ENCODE assay signal across 1 cellular context in the genomic region with DNA sequence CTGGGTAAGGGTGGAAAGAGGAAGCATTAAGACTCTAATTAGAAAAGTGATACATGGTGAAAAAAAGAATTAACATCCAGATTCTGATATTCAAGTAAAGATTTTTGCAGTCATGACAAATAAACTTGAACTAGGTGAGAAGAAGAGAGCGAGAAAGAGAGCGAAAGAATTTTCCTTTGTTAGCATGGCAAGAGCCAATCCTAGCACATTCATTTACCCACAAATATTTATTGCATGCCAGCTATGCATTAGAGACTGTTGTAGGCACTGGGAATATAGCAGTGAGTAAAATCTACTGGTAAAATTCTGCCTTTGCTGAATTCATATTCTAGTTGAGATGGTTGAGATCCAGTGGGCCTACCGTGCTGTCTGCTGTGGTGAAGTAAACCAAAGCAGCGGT.
TF ChIP-seq lines count a peak whose summit lies in the region.

No MANE protein-coding gene starts in this region.

TF ChIP-seq in IMR-90, 13 proteins besides CTCF, POLR2A, EP300 and RAD21 (continued from another document):
- TF ChIP-seq, protein P1, sequence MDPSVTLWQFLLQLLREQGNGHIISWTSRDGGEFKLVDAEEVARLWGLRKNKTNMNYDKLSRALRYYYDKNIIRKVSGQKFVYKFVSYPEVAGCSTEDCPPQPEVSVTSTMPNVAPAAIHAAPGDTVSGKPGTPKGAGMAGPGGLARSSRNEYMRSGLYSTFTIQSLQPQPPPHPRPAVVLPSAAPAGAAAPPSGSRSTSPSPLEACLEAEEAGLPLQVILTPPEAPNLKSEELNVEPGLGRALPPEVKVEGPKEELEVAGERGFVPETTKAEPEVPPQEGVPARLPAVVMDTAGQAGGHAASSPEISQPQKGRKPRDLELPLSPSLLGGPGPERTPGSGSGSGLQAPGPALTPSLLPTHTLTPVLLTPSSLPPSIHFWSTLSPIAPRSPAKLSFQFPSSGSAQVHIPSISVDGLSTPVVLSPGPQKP (IDR thresholded peaks at IDR 0.05; ENCODE audit: borderline replicate concordance, low read depth, low read length), result no peak
- TF ChIP-seq MAZ (IDR thresholded peaks at IDR 0.05; ENCODE audit: borderline replicate concordance, low read depth, low read length) (no peak), RFX5 (IDR thresholded peaks at IDR 0.05; ENCODE audit: low read depth, low read length) (no peak), FOS (IDR thresholded peaks at IDR 0.05; ENCODE audit: low read depth, low read length) (no peak), RCOR1 (IDR thresholded peaks at IDR 0.05; ENCODE audit: insufficient replicate concordance, low read length) (no peak), MAFK (IDR thresholded peaks at IDR 0.05; ENCODE audit: low read depth, low read length) (no peak)
